ENCODE assay signal across 22 cellular contexts in genomic region chr4:10733016-10733415, GRCh38. TPM values are rescaled to one million over a fixed set of nuclear protein-coding genes. Genes with fewer than 3 reads are reported as not detected.
DNase-seq lines count a peak whose midpoint lies in the region; ATAC-seq and TF ChIP-seq lines count a peak whose summit lies in the region.
"Had no signal": no experiment of that assay in that cellular context is flagged by ENCODE, and none has a peak within 500 bp of the region (broad histone marks: within the 10 kb centered on the region; RNA-seq: fewer than 3 reads in every experiment).

No MANE protein-coding gene starts in this region.

- H3K4me3 ChIP-seq in Loucy (ENCODE audit: low read length, poor library complexity, severe bottlenecking): peak overlapping the region; percentile 11
- H3K4me3 ChIP-seq: ovary, tibial artery had no signal

- H3K27me3 ChIP-seq in Loucy (ENCODE audit: insufficient read depth, low read length, poor library complexity, severe bottlenecking): no peaks in the 10 kb centered on the region
- H3K27me3 ChIP-seq: ovary, tibial artery had no signal

- POLR2A ChIA-PET in activated naive CD8-positive, alpha-beta T cell treated with anti-CD3 and anti-CD28 coated beads, Interleukin-2, amount 10 ng/mL, durations not matched to agents 7 days and 5 days (lab: Charles Lee): no interaction called here

- peak overlapping the region; percentile 40 for H3K27ac Mint-ChIP-seq in activated naive CD8-positive, alpha-beta T cell treated with anti-CD3 and anti-CD28 coated beads, Interleukin-2, amount 10 ng/mL, durations not matched to agents 7 days and 5 days
- peak overlapping the region; percentile 88 for H3K27ac Mint-ChIP-seq in stimulated activated naive CD8-positive, alpha-beta T cell treated with anti-CD3 and anti-CD28 coated beads, Interleukin-15, Interleukin-2, amounts not matched to agents 100 ng/mL and 50 ng/mL, for 24 hours

- H2AFZ ChIP-seq in Loucy (ENCODE audit: low read length): peak overlapping the region; percentile 3; the same call in 1 of the 2 replicates

- peak overlapping the region; percentile 1 for H3K9ac ChIP-seq in Loucy (ENCODE audit: low read depth, low read length, poor library complexity, severe bottlenecking)

- H3K36me3 ChIP-seq in Loucy (ENCODE audit: insufficient read depth, low read length): no peaks in the 10 kb centered on the region
- H3K36me3 ChIP-seq: ovary, tibial artery had no signal

- H3K4me2 ChIP-seq in Loucy (ENCODE audit: low read depth, low read length, poor library complexity, severe bottlenecking): peak overlapping the region; percentile 49

- H4K20me1 ChIP-seq in Loucy (ENCODE audit: insufficient read depth, low read length, poor library complexity, severe bottlenecking): no peaks in the 10 kb centered on the region

- TF ChIP-seq CTCF in Loucy (conservative IDR thresholded peaks at IDR 0.05; ENCODE audit: low read length): no peak

- H3K4me3 Mint-ChIP-seq in activated naive CD8-positive, alpha-beta T cell treated with anti-CD3 and anti-CD28 coated beads, Interleukin-2, amount 10 ng/mL, durations not matched to agents 7 days and 5 days: no peak overlapping the region
- H3K4me3 Mint-ChIP-seq in stimulated activated naive CD8-positive, alpha-beta T cell treated with anti-CD3 and anti-CD28 coated beads, Interleukin-15, Interleukin-2, amounts not matched to agents 100 ng/mL and 50 ng/mL, for 24 hours: peak overlapping the region; percentile 30

- H3K9me3 Mint-ChIP-seq in activated naive CD8-positive, alpha-beta T cell treated with anti-CD3 and anti-CD28 coated beads, Interleukin-2, amount 10 ng/mL, durations not matched to agents 7 days and 5 days: no peaks in the 10 kb centered on the region
- peaks cover 19% of the 10 kb centered on the region for H3K9me3 Mint-ChIP-seq in stimulated activated naive CD8-positive, alpha-beta T cell treated with anti-CD3 and anti-CD28 coated beads, Interleukin-15, Interleukin-2, amounts not matched to agents 100 ng/mL and 50 ng/mL, for 24 hours

- peak; percentile 28 for DNase-seq in activated T-cell treated with anti-CD3 and anti-CD28 coated beads, Interleukin-2, amount 50 U/mL, for 48 hours
- no peak for DNase-seq in activated T-cell treated with anti-CD3 and anti-CD28 coated beads, Interleukin-2, amount 50 U/mL, for 1 hour
- no peak for DNase-seq in activated naive CD8-positive, alpha-beta T cell treated with anti-CD3 and anti-CD28 coated beads, Interleukin-2, amount 10 ng/mL, durations not matched to agents 7 days and 5 days
- DNase-seq in activated CD8-positive, alpha-beta memory T cell treated with anti-CD3 and anti-CD28 coated beads for 24 hours: no peak
- DNase-seq in glomerular visceral epithelial cell (ENCODE audit: extremely low spot score): no peak
- DNase-seq: activated CD4-positive, alpha-beta T cell treated with anti-CD3 and anti-CD28 coated beads, Interleukin-2, amount 50 U/mL, for 1 hour; amniotic stem cell; COR-L47; dermis blood vessel endothelial cell; H7; hypothalamus; Karpas-422; mammary epithelial cell; NCI-H226; ovary; right cardiac atrium; tibial artery had no signal

- H3K27me3 Mint-ChIP-seq in activated naive CD8-positive, alpha-beta T cell treated with anti-CD3 and anti-CD28 coated beads, Interleukin-2, amount 10 ng/mL, durations not matched to agents 7 days and 5 days: peaks cover 2% of the 10 kb centered on the region
- H3K27me3 Mint-ChIP-seq in stimulated activated naive CD8-positive, alpha-beta T cell treated with anti-CD3 and anti-CD28 coated beads, Interleukin-15, Interleukin-2, amounts not matched to agents 100 ng/mL and 50 ng/mL, for 24 hours: no peaks in the 10 kb centered on the region

- peaks cover 23% of the 10 kb centered on the region for H3K4me1 Mint-ChIP-seq in activated naive CD8-positive, alpha-beta T cell treated with anti-CD3 and anti-CD28 coated beads, Interleukin-2, amount 10 ng/mL, durations not matched to agents 7 days and 5 days
- peaks cover 77% of the 10 kb centered on the region for H3K4me1 Mint-ChIP-seq in stimulated activated naive CD8-positive, alpha-beta T cell treated with anti-CD3 and anti-CD28 coated beads, Interleukin-15, Interleukin-2, amounts not matched to agents 100 ng/mL and 50 ng/mL, for 24 hours (ENCODE audit: low read depth)

- peak; percentile 38 for ATAC-seq in activated naive CD8-positive, alpha-beta T cell treated with anti-CD3 and anti-CD28 coated beads, Interleukin-2, amount 10 ng/mL, durations not matched to agents 7 days and 5 days (ENCODE audit: low read depth)
- no peak for ATAC-seq in GM21360 (IDR thresholded peaks at IDR 0.05; ENCODE audit: unreplicated experiment)
- ATAC-seq: right cardiac atrium had no signal

- H3K9me2 ChIP-seq in Loucy (replicated peaks; ENCODE audit: low read depth, low read length): no peaks in the 10 kb centered on the region

- H3K4me1 ChIP-seq in Loucy (ENCODE audit: insufficient read depth, low read length, poor library complexity, severe bottlenecking): peaks cover 37% of the 10 kb centered on the region
- H3K4me1 ChIP-seq: tibial artery had no signal

- H3F3A ChIP-seq in Loucy (ENCODE audit: low read depth): no peaks in the 10 kb centered on the region

- H3K36me3 Mint-ChIP-seq in activated naive CD8-positive, alpha-beta T cell treated with anti-CD3 and anti-CD28 coated beads, Interleukin-2, amount 10 ng/mL, durations not matched to agents 7 days and 5 days: peaks cover 2% of the 10 kb centered on the region
- no peaks in the 10 kb centered on the region for H3K36me3 Mint-ChIP-seq in stimulated activated naive CD8-positive, alpha-beta T cell treated with anti-CD3 and anti-CD28 coated beads, Interleukin-15, Interleukin-2, amounts not matched to agents 100 ng/mL and 50 ng/mL, for 24 hours (ENCODE audit: low read depth)

- H3K79me2 ChIP-seq in Loucy (ENCODE audit: insufficient read depth, low read length): no peaks in the 10 kb centered on the region

- H3K9me3 ChIP-seq in Loucy (ENCODE audit: insufficient read depth, low read depth, low read length): no peaks in the 10 kb centered on the region
- H3K9me3 ChIP-seq: ovary, tibial artery had no signal

RNA-seq across cellular contexts. Expression of gene CLNK, which starts 48.4 kb away (rescaled TPM):
- total RNA-seq in activated naive CD8-positive, alpha-beta T cell treated with anti-CD3 and anti-CD28 coated beads, Interleukin-2, amount 10 ng/mL, durations not matched to agents 7 days and 5 days: not detected
- total RNA-seq: cardiac septum, dermis blood vessel endothelial cell, fibroblast of villous mesenchyme, H7, mammary epithelial cell, right cardiac atrium had no signal

Comparison
In these comparisons a context has a peak if more than half of its experiments do, and no peak if none do; other contexts are left out.
1. DNase-seq: peak in activated T-cell treated with anti-CD3 and anti-CD28 coated beads, Interleukin-2, amount 50 U/mL, for 48 hours (2 of 2); none in activated T-cell treated with anti-CD3 and anti-CD28 coated beads, Interleukin-2, amount 50 U/mL, for 1 hour (single experiment), activated naive CD8-positive, alpha-beta T cell treated with anti-CD3 and anti-CD28 coated beads, Interleukin-2, amount 10 ng/mL, durations not matched to agents 7 days and 5 days (single experiment), activated CD8-positive, alpha-beta memory T cell treated with anti-CD3 and anti-CD28 coated beads for 24 hours (single experiment) and glomerular visceral epithelial cell (single experiment).